Comparison of ENCODE assay signal across 8 cellular contexts in the genomic region with DNA sequence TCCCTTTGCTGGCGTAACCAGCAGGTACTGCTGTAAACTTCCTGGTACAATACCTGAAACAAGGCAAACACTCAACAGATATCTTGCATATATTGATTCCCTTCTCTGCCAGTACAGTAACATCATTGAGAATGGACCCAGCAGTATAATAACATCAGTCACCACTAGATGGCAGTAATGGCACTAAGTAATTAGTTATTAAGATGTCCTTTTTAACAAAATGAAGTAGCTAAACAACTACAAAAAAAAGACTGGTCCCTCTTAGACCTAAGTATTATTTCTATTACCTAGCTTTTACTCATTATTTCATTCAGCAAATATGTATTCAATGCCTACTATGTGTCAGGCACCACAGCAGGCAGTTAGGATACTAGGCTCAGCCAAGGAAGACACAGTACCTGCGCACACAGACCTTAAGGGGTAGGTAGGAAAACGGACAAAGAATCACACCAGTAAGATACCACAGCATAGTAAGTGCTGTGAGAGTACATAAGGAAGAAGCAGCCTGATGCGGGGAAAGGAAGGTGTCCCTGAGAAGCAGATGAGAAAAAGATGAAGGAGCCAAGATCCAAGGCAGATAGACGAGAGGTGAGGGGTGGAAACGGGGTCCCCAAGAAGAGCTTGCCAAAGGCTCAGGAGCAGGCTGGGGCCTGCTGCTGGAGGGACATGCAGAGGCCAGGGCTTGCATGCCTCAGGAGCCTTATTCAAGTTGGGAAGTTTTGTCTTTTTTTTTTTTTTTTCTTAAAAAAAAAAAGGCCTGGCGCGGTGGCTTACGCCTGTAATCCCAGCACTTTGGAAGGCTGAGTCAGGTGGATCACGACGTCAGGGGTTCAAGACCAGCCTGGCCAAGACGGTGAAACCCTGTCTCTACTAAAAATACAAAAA.
DNase-seq lines count a peak whose midpoint lies in the region; ATAC-seq and TF ChIP-seq lines count a peak whose summit lies in the region.

No MANE protein-coding gene starts in this region.

- no peak overlapping the region for H3K27ac ChIP-seq in CD4-positive, alpha-beta T cell (ENCODE audit: low read depth, low read length)

- peak; percentile 73 for TF ChIP-seq CTCF in CD4-positive, alpha-beta T cell (IDR thresholded peaks at IDR 0.05)
- TF ChIP-seq CTCF in fibroblast of villous mesenchyme (IDR thresholded peaks at IDR 0.05; ENCODE audit: insufficient read depth, low read depth, low read length) (peak; percentile 65), osteocyte (IDR thresholded peaks at IDR 0.05) (peak; percentile 74)

- peaks cover 10% of the 10 kb centered on the region for H3K4me1 Mint-ChIP-seq in CD4-positive, alpha-beta T cell (ENCODE audit: low read depth)
- H3K4me1 Mint-ChIP-seq in osteocyte (ENCODE audit: unreplicated experiment) = peaks cover 17% of the 10 kb centered on the region

- no peaks in the 10 kb centered on the region for H3K27me3 Mint-ChIP-seq in CD4-positive, alpha-beta T cell
- H3K27me3 Mint-ChIP-seq in osteocyte (ENCODE audit: unreplicated experiment) = no peaks in the 10 kb centered on the region

- ATAC-seq in CD4-positive, alpha-beta T cell (ENCODE audit: poor library complexity) = peak; percentile 95
- peak; percentile 81 for ATAC-seq in GM18511 (IDR thresholded peaks at IDR 0.05; ENCODE audit: unreplicated experiment)
- ATAC-seq in HG03135 (IDR thresholded peaks at IDR 0.05; ENCODE audit: unreplicated experiment) = peak; percentile 69
- peak; percentile 65 to 81 for ATAC-seq in activated CD4-positive, CD25-positive, alpha-beta regulatory T cell treated with anti-CD3 and anti-CD28 coated beads, Interleukin-2, amount 50 U/mL, for 24 hours
- no peak for ATAC-seq in GM18505 (IDR thresholded peaks at IDR 0.05; ENCODE audit: unreplicated experiment)

- H3K27me3 ChIP-seq in CD4-positive, alpha-beta T cell (ENCODE audit: control insufficient read depth, insufficient read depth, low read length) = no peaks in the 10 kb centered on the region

- CTCF ChIA-PET in CD4-positive, alpha-beta T cell (lab: Charles Lee) = interaction anchor here (0.6 to 3.3 kb wide), 33 partner anchors 8 to 1322 kb away, joined by 3 to 27 read pairs (median 4); no protein-coding TSS in a partner anchor

- H3K9me3 Mint-ChIP-seq in CD4-positive, alpha-beta T cell = no peaks in the 10 kb centered on the region
- H3K9me3 Mint-ChIP-seq in osteocyte (ENCODE audit: unreplicated experiment) = no peaks in the 10 kb centered on the region

- H3K36me3 Mint-ChIP-seq in CD4-positive, alpha-beta T cell (ENCODE audit: low read depth) = no peaks in the 10 kb centered on the region
- no peaks in the 10 kb centered on the region for H3K36me3 Mint-ChIP-seq in osteocyte (ENCODE audit: unreplicated experiment)

- DNase-seq in CD4-positive, alpha-beta T cell = peak in 1 of 10 experiments; percentile 26
- DNase-seq in NCI-H2196 treated with DMSO at 0.1 percent for 48 hours (lab: John Stamatoyannopoulos, UW; ENCODE audit: unreplicated experiment) (peak; percentile 52), fibroblast of villous mesenchyme (ENCODE audit: low read depth) (peak; percentile 83), osteocyte (ENCODE audit: extremely low spot score, unreplicated experiment) (no peak)

- intact Hi-C loops in CD4-positive, alpha-beta T cell (cut with DNase I, micrococcal nuclease) = loop anchor here (1.0 to 10.0 kb wide), 3 partner anchors 12 to 197 kb away; no protein-coding TSS in a partner anchor

- TF ChIP-seq POLR2A in GM18505 (IDR thresholded peaks at IDR 0.05; ENCODE audit: borderline replicate concordance, extremely low read depth, insufficient read depth, insufficient read length) = no peak

- no peaks in the 10 kb centered on the region for H3K9me3 ChIP-seq in CD4-positive, alpha-beta T cell (ENCODE audit: control insufficient read depth, low read length)

- POLR2A ChIA-PET in CD4-positive, alpha-beta T cell (lab: Charles Lee) = interaction anchor here (0.6 to 2.6 kb wide), 16 partner anchors 12 to 169 kb away, joined by 3 to 36 read pairs (median 6); partner anchors contain the start of gene CHD2

- no peak overlapping the region for H3K4me3 Mint-ChIP-seq in CD4-positive, alpha-beta T cell
- H3K4me3 Mint-ChIP-seq in osteocyte (ENCODE audit: unreplicated experiment) = no peak overlapping the region

- no peak overlapping the region for H3K4me3 ChIP-seq in fibroblast of villous mesenchyme (ENCODE audit: low read depth, low read length)

- H3K27ac Mint-ChIP-seq in CD4-positive, alpha-beta T cell = peak overlapping the region; percentile 31
- no peak overlapping the region for H3K27ac Mint-ChIP-seq in osteocyte (ENCODE audit: unreplicated experiment)
